Comparison of ENCODE assay signal across 19 cellular contexts in the genomic region with DNA sequence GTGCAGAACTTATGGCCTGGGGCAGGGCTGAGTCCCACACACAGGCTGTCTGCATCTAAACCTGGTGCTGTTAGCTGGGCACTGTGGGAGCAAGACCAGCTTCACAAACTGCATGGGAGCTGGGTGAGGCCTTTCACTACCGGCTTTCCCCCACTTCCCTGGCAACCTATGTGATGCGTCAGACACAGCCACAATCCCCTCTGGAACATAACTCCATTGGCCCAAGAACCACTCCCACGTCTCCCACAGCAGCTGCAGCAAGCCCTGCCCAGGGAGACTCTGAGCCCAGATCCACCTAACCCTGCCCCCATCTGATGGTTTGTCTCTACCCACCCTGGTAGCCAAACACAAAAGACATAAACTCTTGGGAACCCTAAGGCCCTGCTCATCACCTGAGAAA.
"Had no signal": no experiment of that assay in that cellular context is flagged by ENCODE, and none has a peak within 500 bp of the region (broad histone marks: within the 10 kb centered on the region; RNA-seq: fewer than 3 reads in every experiment).

No MANE protein-coding gene starts in this region.

- ATAC-seq: activated T-cell treated with anti-CD3 and anti-CD28 coated beads, Interleukin-2, amount 50 U/mL, for 4 hours; left ventricle myocardium superior; naive thymus-derived CD8-positive, alpha-beta T cell; sciatic nerve; stimulated activated memory B cell treated with anti-CD40 and anti-IgM and Interleukin-4, amounts not matched to agents 10 μg/mL and 1 μg/mL and 100 μg/mL, for 72 hours; upper lobe of right lung had no signal

- H3K9me3 ChIP-seq: ascending aorta, esophagus muscularis mucosa, upper lobe of right lung had no signal

- H3K27me3 ChIP-seq: ascending aorta, esophagus muscularis mucosa, neutrophil, upper lobe of right lung had no signal

- H3K4me1 ChIP-seq: ascending aorta, esophagus muscularis mucosa, parathyroid adenoma, upper lobe of right lung had no signal

- H3K4me3 ChIP-seq: ascending aorta, esophagus muscularis mucosa, thoracic aorta, upper lobe of right lung had no signal

- H3K27ac Mint-ChIP-seq: stimulated activated memory B cell treated with anti-CD40 and anti-IgM and Interleukin-4, amounts not matched to agents 10 μg/mL and 1 μg/mL and 100 μg/mL, for 72 hours had no signal

- H3K4me3 Mint-ChIP-seq: activated T-cell treated with anti-CD3 and anti-CD28 coated beads, Interleukin-2, amount 50 U/mL, for 4 hours; naive thymus-derived CD8-positive, alpha-beta T cell; stimulated activated memory B cell treated with anti-CD40 and anti-IgM and Interleukin-4, amounts not matched to agents 10 μg/mL and 1 μg/mL and 100 μg/mL, for 72 hours had no signal

- H3K27ac ChIP-seq: ascending aorta, esophagus muscularis mucosa, neutrophil, parathyroid adenoma, thoracic aorta, upper lobe of right lung had no signal

- H2AFZ ChIP-seq: parathyroid adenoma had no signal

- H3K36me3 ChIP-seq: neutrophil had no signal

- H3K4me1 Mint-ChIP-seq: stimulated activated memory B cell treated with anti-CD40 and anti-IgM and Interleukin-4, amounts not matched to agents 10 μg/mL and 1 μg/mL and 100 μg/mL, for 72 hours had no signal

- H3K27me3 Mint-ChIP-seq: naive thymus-derived CD8-positive, alpha-beta T cell; stimulated activated memory B cell treated with anti-CD40 and anti-IgM and Interleukin-4, amounts not matched to agents 10 μg/mL and 1 μg/mL and 100 μg/mL, for 72 hours had no signal

- DNase-seq: activated CD4-positive, alpha-beta T cell treated with anti-CD3 and anti-CD28 coated beads, Interleukin-2, amount 50 U/mL, for 1 hour; activated CD4-positive, CD25-positive, alpha-beta regulatory T cell treated with anti-CD3 and anti-CD28 coated beads, Interleukin-2, amount 50 U/mL, for 72 hours; activated CD8-positive, alpha-beta memory T cell treated with anti-CD3 and anti-CD28 coated beads, Interleukin-2, amount 50 U/mL, for 4 hours; activated naive CD4-positive, alpha-beta T cell treated with anti-CD3 and anti-CD28 coated beads, Interleukin-2, amount 50 U/mL, for 16 hours; activated T-cell treated with anti-CD3 and anti-CD28 coated beads, Interleukin-2, amount 50 U/mL, for 4 hours; cerebellar nuclear complex; effector CD8-positive, alpha-beta T cell; left ventricle myocardium superior; naive thymus-derived CD8-positive, alpha-beta T cell; stimulated activated CD4-positive, alpha-beta T cell treated with anti-CD3 and anti-CD28 coated beads, Interleukin-4, amount 100 ng/mL, for 4 hours; T-helper 9 cell; upper lobe of right lung had no signal
